ENCODE assay signal across 21 cellular contexts in genomic region chr7:34389332-34390078, GRCh38.
DNase-seq lines count a peak whose midpoint lies in the region; ATAC-seq, FAIRE-seq and TF ChIP-seq lines count a peak whose summit lies in the region.
"Had no signal": no experiment of that assay in that cellular context is flagged by ENCODE, and none has a peak within 500 bp of the region (broad histone marks: within the 10 kb centered on the region; RNA-seq: fewer than 3 reads in every experiment).

No MANE protein-coding gene starts in this region.

- H3K9ac ChIP-seq in HepG2 (ENCODE audit: insufficient read depth, low read depth, low read length): no peak overlapping the region

- no peak overlapping the region for H3K4me2 ChIP-seq in HepG2 (ENCODE audit: low read depth, low read length)

- TF ChIP-seq EP300 in HepG2 (IDR thresholded peaks at IDR 0.05; ENCODE audit: low read depth in 2 of 2, low read length in 2 of 2): no peak
- no peak for TF ChIP-seq EP300 in HepG2 (CRISPR knock-in tag; IDR thresholded peaks at IDR 0.05; ENCODE audit: borderline replicate concordance)

- no TSS peak for BruUV-seq in HepG2 (replicated peaks; lab: Mats Ljungman, UMichigan)

- no peaks in the 10 kb centered on the region for H3K27me3 ChIP-seq in HepG2 (ENCODE audit: control insufficient read depth in 1 of 2, insufficient read depth in 2 of 2, low read length in 2 of 2)
- no peaks in the 10 kb centered on the region for H3K27me3 ChIP-seq in right lobe of liver

- no peak overlapping the region for H2AFZ ChIP-seq in HepG2 (ENCODE audit: low read length)

- H3K4me1 ChIP-seq in HepG2 (ENCODE audit: insufficient read depth, low read length): no peaks in the 10 kb centered on the region
- no peaks in the 10 kb centered on the region for H3K4me1 ChIP-seq in right lobe of liver

- POLR2A ChIA-PET in HepG2 (lab: Yijun Ruan, JAX): no interaction called here

- H3K9me3 ChIP-seq in HepG2 (ENCODE audit: low read length): no peaks in the 10 kb centered on the region
- H3K9me3 ChIP-seq in right lobe of liver: no peaks in the 10 kb centered on the region

- H3K4me3 ChIP-seq in HepG2 (replicated peaks in 1 of 3; ENCODE audit: insufficient read depth in 1 of 3, low read depth in 2 of 3, low read length in 3 of 3): no peak overlapping the region
- H3K4me3 ChIP-seq in right lobe of liver: no peak overlapping the region

- TF ChIP-seq RAD21 in HepG2 (CRISPR knock-in tag; IDR thresholded peaks at IDR 0.05): no peak

- H3K27ac ChIP-seq in HepG2 (ENCODE audit: extremely low read length, insufficient read depth, low read length) (no peak overlapping the region), right lobe of liver (no peak overlapping the region), caudate nucleus (ENCODE audit: low read depth, low read length) (no peak overlapping the region)
- H3K27ac ChIP-seq: HL-60 had no signal

- no peak for TF ChIP-seq POLR2A in HepG2 (IDR thresholded peaks at IDR 0.05; ENCODE audit: insufficient read depth in 1 of 2, low read depth in 2 of 2, low read length in 2 of 2)
- no peak for TF ChIP-seq POLR2A in right lobe of liver (IDR thresholded peaks at IDR 0.05)

- no peak for DNase-seq in HepG2 (ENCODE audit: low spot score)
- DNase-seq in right lobe of liver: no peak
- DNase-seq in SK-MEL-5 (ENCODE audit: low read depth, low spot score): peak; percentile 28
- DNase-seq in iPS DF 19.7 (ENCODE audit: low read depth, low spot score): peak; percentile 17
- no peak for DNase-seq in caudate nucleus (lab: John Stamatoyannopoulos, UW)
- DNase-seq: EL; KBM-7; NCI-H1105; NCI-H2029 treated with DMSO at 0.1 percent for 48 hours; NCI-H2171; NCI-H345; NCI-H524; NCI-H774; NK-92 treated with Interleukin-12 subunit alpha and Interleukin-12 subunit beta, amount 100 ng/mL, for 24 hours; SIG-M5; T-helper 1 cell had no signal

- no peaks in the 10 kb centered on the region for H3K79me2 ChIP-seq in HepG2 (ENCODE audit: insufficient read depth, low read length)

- in situ Hi-C loops in HepG2 (cut with HindIII; ENCODE audit: extremely low pct_ligation_motif_present, low pct_unique_long_range_greater_than_20kb): no loop called here
- in situ Hi-C loops in SK-MEL-5 (cut with HindIII; ENCODE audit: low pct_unique_long_range_greater_than_20kb, low sequenced_read_pairs): no loop called here

- no peaks in the 10 kb centered on the region for H3K36me3 ChIP-seq in HepG2 (replicated peaks in 1 of 2; ENCODE audit: control insufficient read depth in 1 of 2, insufficient read depth in 2 of 2, low read length in 2 of 2)
- no peaks in the 10 kb centered on the region for H3K36me3 ChIP-seq in right lobe of liver

- intact Hi-C loops in HepG2 (cut with micrococcal nuclease; ENCODE audit: unreplicated experiment): no loop called here
- intact Hi-C loops in right lobe of liver (cut with DNase I): no loop called here

- FAIRE-seq in HepG2 (lab: Jason Lieb, UNC): no peak

- no peak for ATAC-seq in HepG2
- ATAC-seq in right lobe of liver: no peak
- ATAC-seq in HG03342 (IDR thresholded peaks at IDR 0.05; ENCODE audit: unreplicated experiment): no peak
- no peak for ATAC-seq in HG03520 (IDR thresholded peaks at IDR 0.05; ENCODE audit: unreplicated experiment)
- ATAC-seq in GM19324 (IDR thresholded peaks at IDR 0.05; ENCODE audit: low FRiP score, unreplicated experiment): no peak
- ATAC-seq: Panc1 had no signal

- 98% methylated on average over 7 of the region's 7 CpGs for WGBS in HepG2 (ENCODE audit: low lambda C conversion rate)
- WGBS in right lobe of liver (ENCODE audit: insufficient coverage, low coverage, low lambda C conversion rate, missing lambda C conversion rate): 72% methylated on average over 7 of the region's 7 CpGs

- CTCF ChIA-PET in HepG2 (lab: Yijun Ruan, JAX; ENCODE audit: low intra/inter-chr PET ratio, low total read pairs): no interaction called here

- TF ChIP-seq CTCF in HepG2 (CRISPR knock-in tag; IDR thresholded peaks at IDR 0.05) (no peak), right lobe of liver (IDR thresholded peaks at IDR 0.05) (no peak)

- H4K20me1 ChIP-seq in HepG2 (ENCODE audit: insufficient read depth, low read length): no peaks in the 10 kb centered on the region

TF ChIP-seq in HepG2, 621 proteins besides CTCF, POLR2A, EP300 and RAD21 (continues in another document):
- no peak for TF ChIP-seq ZBTB40 (IDR thresholded peaks at IDR 0.05)
- peak; percentile 92 for TF ChIP-seq ZBTB40 (CRISPR knock-in tag; IDR thresholded peaks at IDR 0.05)

Comparison
In these comparisons a context has a peak if more than half of its experiments do, and no peak if none do; other contexts are left out.
1. DNase-seq: peak in SK-MEL-5 (single experiment) and iPS DF 19.7 (single experiment); none in HepG2 (single experiment), right lobe of liver (0 of 3) and caudate nucleus (0 of 61).